ENCODE assay signal across 1 cellular context in the genomic region with DNA sequence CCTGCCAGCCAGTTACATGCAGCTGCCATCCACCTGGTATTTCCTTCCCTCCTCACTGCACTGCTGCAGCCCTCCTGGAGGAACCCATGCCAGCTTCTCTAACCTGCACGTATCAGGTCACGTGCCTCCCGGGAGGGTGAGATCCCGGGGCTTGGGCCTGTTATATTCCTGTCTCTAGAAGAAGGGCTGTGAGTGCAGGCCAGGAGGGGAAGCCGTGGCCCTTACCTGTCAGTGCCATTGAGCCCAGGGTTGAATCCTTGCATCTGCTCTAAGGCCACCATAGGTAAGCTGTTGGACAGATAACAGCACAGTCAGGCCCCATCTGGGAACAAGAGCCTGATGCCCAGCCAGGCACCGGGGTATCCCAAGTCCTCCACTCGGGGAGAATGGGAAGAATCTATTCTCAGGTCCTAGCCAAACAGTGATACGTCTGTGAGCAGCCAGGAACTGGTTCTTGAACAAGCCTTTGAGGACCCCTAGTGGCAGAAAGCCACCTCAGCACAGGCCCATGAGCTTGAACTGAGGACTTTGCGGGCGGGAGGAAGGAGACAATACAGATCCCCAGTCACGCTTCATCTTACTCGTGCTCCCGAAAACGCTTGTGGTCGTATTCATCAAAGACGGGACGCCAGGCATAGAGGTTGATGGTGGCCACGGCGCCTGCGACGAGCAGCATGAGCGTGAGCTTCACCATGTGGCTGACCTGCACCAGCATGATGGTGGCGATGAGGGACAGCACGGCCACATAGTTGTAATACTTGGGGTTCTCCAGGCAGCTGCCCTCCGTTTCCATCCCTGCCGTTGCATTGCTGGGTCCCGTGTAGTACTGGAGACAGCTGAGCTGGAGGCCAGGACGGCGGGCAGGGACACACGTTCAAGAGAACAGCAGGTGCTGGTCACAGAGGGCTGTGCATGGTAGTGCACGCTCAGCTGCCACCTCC.
A peak's percentile ranks its signal among the peaks of the same experiment; 100 is the strongest.
TF ChIP-seq lines count a peak whose summit lies in the region.

No MANE protein-coding gene starts in this region.

TF ChIP-seq in HepG2, 621 proteins besides CTCF, POLR2A, EP300 and RAD21 (continued from another document and continues in another):
- TF ChIP-seq, protein P1, sequence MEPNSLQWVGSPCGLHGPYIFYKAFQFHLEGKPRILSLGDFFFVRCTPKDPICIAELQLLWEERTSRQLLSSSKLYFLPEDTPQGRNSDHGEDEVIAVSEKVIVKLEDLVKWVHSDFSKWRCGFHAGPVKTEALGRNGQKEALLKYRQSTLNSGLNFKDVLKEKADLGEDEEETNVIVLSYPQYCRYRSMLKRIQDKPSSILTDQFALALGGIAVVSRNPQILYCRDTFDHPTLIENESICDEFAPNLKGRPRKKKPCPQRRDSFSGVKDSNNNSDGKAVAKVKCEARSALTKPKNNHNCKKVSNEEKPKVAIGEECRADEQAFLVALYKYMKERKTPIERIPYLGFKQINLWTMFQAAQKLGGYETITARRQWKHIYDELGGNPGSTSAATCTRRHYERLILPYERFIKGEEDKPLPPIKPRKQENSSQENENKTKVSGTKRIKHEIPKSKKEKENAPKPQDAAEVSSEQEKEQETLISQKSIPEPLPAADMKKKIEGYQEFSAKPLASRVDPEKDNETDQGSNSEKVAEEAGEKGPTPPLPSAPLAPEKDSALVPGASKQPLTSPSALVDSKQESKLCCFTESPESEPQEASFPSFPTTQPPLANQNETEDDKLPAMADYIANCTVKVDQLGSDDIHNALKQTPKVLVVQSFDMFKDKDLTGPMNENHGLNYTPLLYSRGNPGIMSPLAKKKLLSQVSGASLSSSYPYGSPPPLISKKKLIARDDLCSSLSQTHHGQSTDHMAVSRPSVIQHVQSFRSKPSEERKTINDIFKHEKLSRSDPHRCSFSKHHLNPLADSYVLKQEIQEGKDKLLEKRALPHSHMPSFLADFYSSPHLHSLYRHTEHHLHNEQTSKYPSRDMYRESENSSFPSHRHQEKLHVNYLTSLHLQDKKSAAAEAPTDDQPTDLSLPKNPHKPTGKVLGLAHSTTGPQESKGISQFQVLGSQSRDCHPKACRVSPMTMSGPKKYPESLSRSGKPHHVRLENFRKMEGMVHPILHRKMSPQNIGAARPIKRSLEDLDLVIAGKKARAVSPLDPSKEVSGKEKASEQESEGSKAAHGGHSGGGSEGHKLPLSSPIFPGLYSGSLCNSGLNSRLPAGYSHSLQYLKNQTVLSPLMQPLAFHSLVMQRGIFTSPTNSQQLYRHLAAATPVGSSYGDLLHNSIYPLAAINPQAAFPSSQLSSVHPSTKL (CRISPR knock-in tag; IDR thresholded peaks at IDR 0.05): peak; percentile 42; the same call in 1 of the 2 replicates
- TF ChIP-seq, protein P2, sequence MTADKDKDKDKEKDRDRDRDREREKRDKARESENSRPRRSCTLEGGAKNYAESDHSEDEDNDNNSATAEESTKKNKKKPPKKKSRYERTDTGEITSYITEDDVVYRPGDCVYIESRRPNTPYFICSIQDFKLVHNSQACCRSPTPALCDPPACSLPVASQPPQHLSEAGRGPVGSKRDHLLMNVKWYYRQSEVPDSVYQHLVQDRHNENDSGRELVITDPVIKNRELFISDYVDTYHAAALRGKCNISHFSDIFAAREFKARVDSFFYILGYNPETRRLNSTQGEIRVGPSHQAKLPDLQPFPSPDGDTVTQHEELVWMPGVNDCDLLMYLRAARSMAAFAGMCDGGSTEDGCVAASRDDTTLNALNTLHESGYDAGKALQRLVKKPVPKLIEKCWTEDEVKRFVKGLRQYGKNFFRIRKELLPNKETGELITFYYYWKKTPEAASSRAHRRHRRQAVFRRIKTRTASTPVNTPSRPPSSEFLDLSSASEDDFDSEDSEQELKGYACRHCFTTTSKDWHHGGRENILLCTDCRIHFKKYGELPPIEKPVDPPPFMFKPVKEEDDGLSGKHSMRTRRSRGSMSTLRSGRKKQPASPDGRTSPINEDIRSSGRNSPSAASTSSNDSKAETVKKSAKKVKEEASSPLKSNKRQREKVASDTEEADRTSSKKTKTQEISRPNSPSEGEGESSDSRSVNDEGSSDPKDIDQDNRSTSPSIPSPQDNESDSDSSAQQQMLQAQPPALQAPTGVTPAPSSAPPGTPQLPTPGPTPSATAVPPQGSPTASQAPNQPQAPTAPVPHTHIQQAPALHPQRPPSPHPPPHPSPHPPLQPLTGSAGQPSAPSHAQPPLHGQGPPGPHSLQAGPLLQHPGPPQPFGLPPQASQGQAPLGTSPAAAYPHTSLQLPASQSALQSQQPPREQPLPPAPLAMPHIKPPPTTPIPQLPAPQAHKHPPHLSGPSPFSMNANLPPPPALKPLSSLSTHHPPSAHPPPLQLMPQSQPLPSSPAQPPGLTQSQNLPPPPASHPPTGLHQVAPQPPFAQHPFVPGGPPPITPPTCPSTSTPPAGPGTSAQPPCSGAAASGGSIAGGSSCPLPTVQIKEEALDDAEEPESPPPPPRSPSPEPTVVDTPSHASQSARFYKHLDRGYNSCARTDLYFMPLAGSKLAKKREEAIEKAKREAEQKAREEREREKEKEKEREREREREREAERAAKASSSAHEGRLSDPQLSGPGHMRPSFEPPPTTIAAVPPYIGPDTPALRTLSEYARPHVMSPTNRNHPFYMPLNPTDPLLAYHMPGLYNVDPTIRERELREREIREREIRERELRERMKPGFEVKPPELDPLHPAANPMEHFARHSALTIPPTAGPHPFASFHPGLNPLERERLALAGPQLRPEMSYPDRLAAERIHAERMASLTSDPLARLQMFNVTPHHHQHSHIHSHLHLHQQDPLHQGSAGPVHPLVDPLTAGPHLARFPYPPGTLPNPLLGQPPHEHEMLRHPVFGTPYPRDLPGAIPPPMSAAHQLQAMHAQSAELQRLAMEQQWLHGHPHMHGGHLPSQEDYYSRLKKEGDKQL (CRISPR knock-in tag; IDR thresholded peaks at IDR 0.05; ENCODE audit: low read depth): no peak
- TF ChIP-seq ZNF570 (CRISPR knock-in tag; IDR thresholded peaks at IDR 0.05; ENCODE audit: borderline replicate concordance) (no peak), JUND (CRISPR knock-in tag; IDR thresholded peaks at IDR 0.05) (no peak), SP140L (CRISPR knock-in tag; IDR thresholded peaks at IDR 0.05; ENCODE audit: borderline replicate concordance) (no peak), SPEN (CRISPR knock-in tag; IDR thresholded peaks at IDR 0.05; ENCODE audit: low read depth) (no peak), ZNF883 (CRISPR knock-in tag; IDR thresholded peaks at IDR 0.05; ENCODE audit: not compliant biosample characterization) (no peak), ZNF530 (CRISPR knock-in tag; IDR thresholded peaks at IDR 0.05; ENCODE audit: low read depth) (no peak), CENPT (CRISPR knock-in tag; IDR thresholded peaks at IDR 0.05; ENCODE audit: low read depth) (0 out of 2 replicates have a peak, but pooled peaks have one; percentile 59), ZNF451 (CRISPR knock-in tag; IDR thresholded peaks at IDR 0.05) (no peak), HNRNPH1 (optimal IDR thresholded peaks at IDR 0.05; ENCODE audit: low read depth, low read length) (no peak), ZKSCAN1 (IDR thresholded peaks at IDR 0.05; ENCODE audit: low read length) (peak; percentile 60; the same call in 1 of the 2 replicates), TARDBP (CRISPR knock-in tag; IDR thresholded peaks at IDR 0.05) (no peak), FOXJ3 (CRISPR knock-in tag; IDR thresholded peaks at IDR 0.05; ENCODE audit: borderline replicate concordance) (no peak), BRCA1 (CRISPR knock-in tag; IDR thresholded peaks at IDR 0.05) (0 out of 2 replicates have a peak, but pooled peaks have one; percentile 51), ZNF138 (CRISPR knock-in tag; IDR thresholded peaks at IDR 0.05; ENCODE audit: low read depth) (peak; percentile 47; the same call in 1 of the 2 replicates), FIP1L1 (IDR thresholded peaks at IDR 0.05; ENCODE audit: borderline replicate concordance, insufficient read depth, low read depth, low read length) (no peak), ZNF333 (CRISPR knock-in tag; IDR thresholded peaks at IDR 0.05; ENCODE audit: borderline replicate concordance) (no peak), ZNF460 (CRISPR knock-in tag; IDR thresholded peaks at IDR 0.05; ENCODE audit: borderline replicate concordance) (no peak), PTBP1 (IDR thresholded peaks at IDR 0.05; ENCODE audit: low read depth, low read length, poor library complexity, severe bottlenecking) (no peak), TSC22D2 (CRISPR knock-in tag; IDR thresholded peaks at IDR 0.05; ENCODE audit: borderline replicate concordance) (0 out of 2 replicates have a peak, but pooled peaks have one; percentile 58), HNRNPLL (IDR thresholded peaks at IDR 0.05; ENCODE audit: low read depth, low read length, poor library complexity, severe bottlenecking) (no peak), ZNF598 (CRISPR knock-in tag; IDR thresholded peaks at IDR 0.05; ENCODE audit: borderline replicate concordance) (peak; percentile 95), ZNF180 (CRISPR knock-in tag; IDR thresholded peaks at IDR 0.05; ENCODE audit: borderline replicate concordance, low read depth) (no peak), MXI1 (IDR thresholded peaks at IDR 0.05; ENCODE audit: borderline replicate concordance, low read depth, low read length) (no peak), ZNF616 (CRISPR knock-in tag; IDR thresholded peaks at IDR 0.05; ENCODE audit: low read depth) (no peak), ZNF20 (CRISPR knock-in tag; IDR thresholded peaks at IDR 0.05) (no peak)
- TF ChIP-seq, protein P3, sequence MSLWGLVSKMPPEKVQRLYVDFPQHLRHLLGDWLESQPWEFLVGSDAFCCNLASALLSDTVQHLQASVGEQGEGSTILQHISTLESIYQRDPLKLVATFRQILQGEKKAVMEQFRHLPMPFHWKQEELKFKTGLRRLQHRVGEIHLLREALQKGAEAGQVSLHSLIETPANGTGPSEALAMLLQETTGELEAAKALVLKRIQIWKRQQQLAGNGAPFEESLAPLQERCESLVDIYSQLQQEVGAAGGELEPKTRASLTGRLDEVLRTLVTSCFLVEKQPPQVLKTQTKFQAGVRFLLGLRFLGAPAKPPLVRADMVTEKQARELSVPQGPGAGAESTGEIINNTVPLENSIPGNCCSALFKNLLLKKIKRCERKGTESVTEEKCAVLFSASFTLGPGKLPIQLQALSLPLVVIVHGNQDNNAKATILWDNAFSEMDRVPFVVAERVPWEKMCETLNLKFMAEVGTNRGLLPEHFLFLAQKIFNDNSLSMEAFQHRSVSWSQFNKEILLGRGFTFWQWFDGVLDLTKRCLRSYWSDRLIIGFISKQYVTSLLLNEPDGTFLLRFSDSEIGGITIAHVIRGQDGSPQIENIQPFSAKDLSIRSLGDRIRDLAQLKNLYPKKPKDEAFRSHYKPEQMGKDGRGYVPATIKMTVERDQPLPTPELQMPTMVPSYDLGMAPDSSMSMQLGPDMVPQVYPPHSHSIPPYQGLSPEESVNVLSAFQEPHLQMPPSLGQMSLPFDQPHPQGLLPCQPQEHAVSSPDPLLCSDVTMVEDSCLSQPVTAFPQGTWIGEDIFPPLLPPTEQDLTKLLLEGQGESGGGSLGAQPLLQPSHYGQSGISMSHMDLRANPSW (CRISPR knock-in tag; IDR thresholded peaks at IDR 0.05; ENCODE audit: borderline replicate concordance): no peak
- TF ChIP-seq, protein P4, sequence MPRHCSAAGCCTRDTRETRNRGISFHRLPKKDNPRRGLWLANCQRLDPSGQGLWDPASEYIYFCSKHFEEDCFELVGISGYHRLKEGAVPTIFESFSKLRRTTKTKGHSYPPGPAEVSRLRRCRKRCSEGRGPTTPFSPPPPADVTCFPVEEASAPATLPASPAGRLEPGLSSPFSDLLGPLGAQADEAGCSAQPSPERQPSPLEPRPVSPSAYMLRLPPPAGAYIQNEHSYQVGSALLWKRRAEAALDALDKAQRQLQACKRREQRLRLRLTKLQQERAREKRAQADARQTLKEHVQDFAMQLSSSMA (CRISPR knock-in tag; IDR thresholded peaks at IDR 0.05): peak; percentile 69; the same call in 1 of the 2 replicates
- TF ChIP-seq, protein P5, sequence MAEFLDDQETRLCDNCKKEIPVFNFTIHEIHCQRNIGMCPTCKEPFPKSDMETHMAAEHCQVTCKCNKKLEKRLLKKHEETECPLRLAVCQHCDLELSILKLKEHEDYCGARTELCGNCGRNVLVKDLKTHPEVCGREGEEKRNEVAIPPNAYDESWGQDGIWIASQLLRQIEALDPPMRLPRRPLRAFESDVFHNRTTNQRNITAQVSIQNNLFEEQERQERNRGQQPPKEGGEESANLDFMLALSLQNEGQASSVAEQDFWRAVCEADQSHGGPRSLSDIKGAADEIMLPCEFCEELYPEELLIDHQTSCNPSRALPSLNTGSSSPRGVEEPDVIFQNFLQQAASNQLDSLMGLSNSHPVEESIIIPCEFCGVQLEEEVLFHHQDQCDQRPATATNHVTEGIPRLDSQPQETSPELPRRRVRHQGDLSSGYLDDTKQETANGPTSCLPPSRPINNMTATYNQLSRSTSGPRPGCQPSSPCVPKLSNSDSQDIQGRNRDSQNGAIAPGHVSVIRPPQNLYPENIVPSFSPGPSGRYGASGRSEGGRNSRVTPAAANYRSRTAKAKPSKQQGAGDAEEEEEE (CRISPR knock-in tag; IDR thresholded peaks at IDR 0.05; ENCODE audit: borderline replicate concordance): no peak
- TF ChIP-seq, protein P6, sequence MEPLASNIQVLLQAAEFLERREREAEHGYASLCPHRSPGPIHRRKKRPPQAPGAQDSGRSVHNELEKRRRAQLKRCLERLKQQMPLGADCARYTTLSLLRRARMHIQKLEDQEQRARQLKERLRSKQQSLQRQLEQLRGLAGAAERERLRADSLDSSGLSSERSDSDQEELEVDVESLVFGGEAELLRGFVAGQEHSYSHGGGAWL (CRISPR knock-in tag; IDR thresholded peaks at IDR 0.05): 0 out of 2 replicates have a peak, but pooled peaks have one; percentile 47
- TF ChIP-seq, protein P7, sequence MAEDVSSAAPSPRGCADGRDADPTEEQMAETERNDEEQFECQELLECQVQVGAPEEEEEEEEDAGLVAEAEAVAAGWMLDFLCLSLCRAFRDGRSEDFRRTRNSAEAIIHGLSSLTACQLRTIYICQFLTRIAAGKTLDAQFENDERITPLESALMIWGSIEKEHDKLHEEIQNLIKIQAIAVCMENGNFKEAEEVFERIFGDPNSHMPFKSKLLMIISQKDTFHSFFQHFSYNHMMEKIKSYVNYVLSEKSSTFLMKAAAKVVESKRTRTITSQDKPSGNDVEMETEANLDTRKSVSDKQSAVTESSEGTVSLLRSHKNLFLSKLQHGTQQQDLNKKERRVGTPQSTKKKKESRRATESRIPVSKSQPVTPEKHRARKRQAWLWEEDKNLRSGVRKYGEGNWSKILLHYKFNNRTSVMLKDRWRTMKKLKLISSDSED (CRISPR knock-in tag; IDR thresholded peaks at IDR 0.05): no peak
- TF ChIP-seq, protein P8, sequence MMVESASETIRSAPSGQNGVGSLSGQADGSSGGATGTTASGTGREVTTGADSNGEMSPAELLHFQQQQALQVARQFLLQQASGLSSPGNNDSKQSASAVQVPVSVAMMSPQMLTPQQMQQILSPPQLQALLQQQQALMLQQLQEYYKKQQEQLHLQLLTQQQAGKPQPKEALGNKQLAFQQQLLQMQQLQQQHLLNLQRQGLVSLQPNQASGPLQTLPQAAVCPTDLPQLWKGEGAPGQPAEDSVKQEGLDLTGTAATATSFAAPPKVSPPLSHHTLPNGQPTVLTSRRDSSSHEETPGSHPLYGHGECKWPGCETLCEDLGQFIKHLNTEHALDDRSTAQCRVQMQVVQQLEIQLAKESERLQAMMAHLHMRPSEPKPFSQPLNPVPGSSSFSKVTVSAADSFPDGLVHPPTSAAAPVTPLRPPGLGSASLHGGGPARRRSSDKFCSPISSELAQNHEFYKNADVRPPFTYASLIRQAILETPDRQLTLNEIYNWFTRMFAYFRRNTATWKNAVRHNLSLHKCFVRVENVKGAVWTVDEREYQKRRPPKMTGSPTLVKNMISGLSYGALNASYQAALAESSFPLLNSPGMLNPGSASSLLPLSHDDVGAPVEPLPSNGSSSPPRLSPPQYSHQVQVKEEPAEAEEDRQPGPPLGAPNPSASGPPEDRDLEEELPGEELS (CRISPR knock-in tag; IDR thresholded peaks at IDR 0.05): no peak
